In the genomic region with DNA sequence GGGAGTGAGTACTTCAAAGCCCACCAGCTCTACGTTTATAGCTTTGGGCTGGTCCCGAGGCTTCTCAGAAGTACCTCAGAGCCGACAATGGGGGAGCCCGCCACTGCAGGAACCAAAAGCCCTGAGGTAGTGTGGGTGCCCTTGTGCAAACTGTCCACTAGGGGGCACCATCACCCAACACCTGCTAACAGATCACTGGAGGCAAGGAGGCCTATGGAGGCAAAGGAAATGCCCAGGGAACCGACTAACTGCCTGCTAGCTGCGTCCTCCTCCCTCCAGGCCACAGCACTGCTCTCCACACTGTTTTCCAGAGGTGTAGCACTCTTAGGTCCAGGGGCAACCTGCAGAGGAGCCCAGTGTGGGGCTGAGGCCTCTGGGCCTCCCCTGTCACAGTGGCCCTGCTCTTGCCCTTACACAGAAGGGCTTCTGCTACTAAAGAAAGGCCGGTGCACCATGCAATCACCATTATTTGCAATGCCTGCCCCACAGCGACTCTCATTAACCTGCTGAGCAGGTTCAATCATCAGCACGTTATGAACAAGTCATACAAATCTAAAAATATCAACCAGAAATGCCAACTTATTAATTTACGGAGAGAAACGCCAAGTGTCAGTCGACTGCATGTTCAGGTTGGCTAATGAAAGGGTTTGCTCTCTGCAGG, we compare ENCODE assay signal across 8 cellular contexts.
DNase-seq lines count a peak whose midpoint lies in the region; TF ChIP-seq lines count a peak whose summit lies in the region.

No MANE protein-coding gene starts in this region.

- TF ChIP-seq EP300 in ovary (IDR thresholded peaks at IDR 0.05) (no peak), transverse colon (IDR thresholded peaks at IDR 0.05; ENCODE audit: low read depth) (no peak)

- TF ChIP-seq POLR2A in ovary (IDR thresholded peaks at IDR 0.05) (no peak), transverse colon (IDR thresholded peaks at IDR 0.05) (no peak)

- H3K27me3 ChIP-seq in H7 (ENCODE audit: control insufficient read depth, insufficient read depth, low read length) (no peaks in the 10 kb centered on the region), ovary (no peaks in the 10 kb centered on the region), transverse colon (no peaks in the 10 kb centered on the region)

- H3K4me3 ChIP-seq in H7 (ENCODE audit: insufficient read depth, low read depth, low read length), result no peak overlapping the region
- H3K4me3 ChIP-seq in ovary, result no peak overlapping the region
- H3K4me3 ChIP-seq in transverse colon, result peak overlapping the region in 1 of 4 donors; percentile 9

- peaks cover 5% of the 10 kb centered on the region; the same call in 1 of the 2 replicates for H3K4me1 ChIP-seq in ES-I3 (ENCODE audit: insufficient read depth, low read length)
- H3K4me1 ChIP-seq in ovary (ENCODE audit: insufficient read depth), result no peaks in the 10 kb centered on the region
- H3K4me1 ChIP-seq in transverse colon, result peaks cover 0 to 4% (median 0%) of the 10 kb centered on the region in 4 donors

- 61 to 65% (median 64%) methylated on average over 12 of the region's 12 CpGs for WGBS in ovary, 3 donors
- WGBS in transverse colon (ENCODE audit: low coverage in 1 of 2), 2 donors, result 48% methylated on average over 12 of the region's 12 CpGs; no CpG with 5 or more reads in 1 of the 2 donors

- in situ Hi-C loops in transverse colon (cut with MboI; ENCODE audit: low pct_ligation_motif_present in 1 of 4, low pct_unique_long_range_greater_than_20kb in 1 of 4, low sequenced_read_pairs in 3 of 4), result no loop called here

- no peak overlapping the region for H3K27ac ChIP-seq in ovary
- H3K27ac ChIP-seq in transverse colon, result peak overlapping the region in 1 of 4 donors; percentile 34

- H3K36me3 ChIP-seq in ES-I3 (ENCODE audit: insufficient read depth, low read length) (no peaks in the 10 kb centered on the region), H7 (replicated peaks; ENCODE audit: control insufficient read depth, insufficient read depth, low read length) (no peaks in the 10 kb centered on the region), ovary (no peaks in the 10 kb centered on the region), transverse colon (no peaks in the 10 kb centered on the region)

- H3K9ac ChIP-seq in ES-I3 (ENCODE audit: low read depth, low read length), result 0 out of 2 replicates have a peak overlapping the region, but pooled peaks have one; percentile 4

- TF ChIP-seq CTCF in ovary (IDR thresholded peaks at IDR 0.05) (peak; percentile 41 to 74 (median 44)), transverse colon (IDR thresholded peaks at IDR 0.05) (peak; percentile 82 to 92 (median 89))

- H3K9me3 ChIP-seq in ES-I3 (ENCODE audit: control insufficient read depth, insufficient read depth, low read length) (no peaks in the 10 kb centered on the region), ovary (no peaks in the 10 kb centered on the region), transverse colon (no peaks in the 10 kb centered on the region)

- intact Hi-C loops in ovary (cut with DNase I), result loop anchor here in 1 of 4 donors (10.0 kb wide), 1 partner anchor 174 kb away; no protein-coding TSS in a partner anchor
- intact Hi-C loops in transverse colon (cut with DNase I; ENCODE audit: low total_unique reads), result no loop called here

- DNase-seq in H7, result peak; percentile 89
- DNase-seq in LoVo (ENCODE audit: low spot score), result peak; percentile 71
- peak; percentile 66 to 73 for DNase-seq in SHP77 (lab: John Stamatoyannopoulos, UW)
- peak; percentile 39 for DNase-seq in activated T-helper 9 cell treated with anti-CD3 and anti-CD28 coated beads, Interleukin-2, amount 50 U/mL, for 16 hours (ENCODE audit: low read depth)
- peak; percentile 65 for DNase-seq in foreskin melanocyte
- DNase-seq in ovary, result peak; percentile 43 to 67 (median 63)
- DNase-seq in transverse colon, result peak; percentile 65

Comparison
In these comparisons a context has a peak if more than half of its experiments do, and no peak if none do; other contexts are left out.
1. DNase-seq: peak in every context shown above with its lines; median percentile 89 in H7; 71 in LoVo; 70 in SHP77; 65 in foreskin melanocyte; 65 in transverse colon; 63 in ovary; 39 in activated T-helper 9 cell treated with anti-CD3 and anti-CD28 coated beads, Interleukin-2, amount 50 U/mL, for 16 hours.